In genomic region chr2:174634130-174635014, GRCh38 we compare ENCODE assay signal across 7 cellular contexts. TPM values are rescaled to one million over a fixed set of nuclear protein-coding genes. Genes with fewer than 3 reads are reported as not detected.
DNase-seq lines count a peak whose midpoint lies in the region; ATAC-seq lines count a peak whose summit lies in the region.

No MANE protein-coding gene starts in this region.

- DNase-seq in T-cell (peak in 32 of 34 experiments; percentile 12 to 57 (median 34)), DMS79 (lab: John Stamatoyannopoulos, UW) (no peak), COLO829 (ENCODE audit: low spot score) (no peak)
- DNase-seq in central memory CD8-positive, alpha-beta T cell (ENCODE audit: low spot score in 2 of 2) = peak in 1 of 2 donors; percentile 32
- peak; percentile 18 to 66 (median 36) for DNase-seq in naive thymus-derived CD8-positive, alpha-beta T cell

- H3K27ac Mint-ChIP-seq in T-cell = peak overlapping the region; percentile 93 to 99
- peak overlapping the region; percentile 80 for H3K27ac Mint-ChIP-seq in central memory CD8-positive, alpha-beta T cell (ENCODE audit: low read depth)
- H3K27ac Mint-ChIP-seq in naive thymus-derived CD8-positive, alpha-beta T cell = peak overlapping the region; percentile 90 to 99 (median 96)

- peaks cover 26% of the 10 kb centered on the region for H3K36me3 Mint-ChIP-seq in T-cell
- peaks cover 18% of the 10 kb centered on the region for H3K36me3 Mint-ChIP-seq in central memory CD8-positive, alpha-beta T cell (ENCODE audit: insufficient read depth)
- peaks cover 0 to 30% (median 9%) of the 10 kb centered on the region in 3 donors for H3K36me3 Mint-ChIP-seq in naive thymus-derived CD8-positive, alpha-beta T cell

- H3K9me3 Mint-ChIP-seq in T-cell = peaks cover 0 to 4% (median 0%) of the 10 kb centered on the region in 3 donors
- H3K9me3 Mint-ChIP-seq in central memory CD8-positive, alpha-beta T cell = no peaks in the 10 kb centered on the region
- peaks cover 0 to 4% (median 0%) of the 10 kb centered on the region in 9 donors for H3K9me3 Mint-ChIP-seq in naive thymus-derived CD8-positive, alpha-beta T cell

- no peaks in the 10 kb centered on the region for H3K27me3 Mint-ChIP-seq in T-cell
- no peaks in the 10 kb centered on the region for H3K27me3 Mint-ChIP-seq in central memory CD8-positive, alpha-beta T cell
- no peaks in the 10 kb centered on the region for H3K27me3 Mint-ChIP-seq in naive thymus-derived CD8-positive, alpha-beta T cell

- H3K4me1 Mint-ChIP-seq in T-cell = peaks cover 60 to 83% (median 75%) of the 10 kb centered on the region in 3 donors
- H3K4me1 Mint-ChIP-seq in central memory CD8-positive, alpha-beta T cell = peaks cover 59% of the 10 kb centered on the region
- peaks cover 43 to 74% (median 63%) of the 10 kb centered on the region in 4 donors for H3K4me1 Mint-ChIP-seq in naive thymus-derived CD8-positive, alpha-beta T cell

- POLR2A ChIA-PET in T-cell (lab: Charles Lee) = interaction anchor here (0.6 to 1.1 kb wide), 7 partner anchors 10 to 47 kb away, joined by 3 to 13 read pairs (median 7); no protein-coding TSS in a partner anchor
- POLR2A ChIA-PET in naive thymus-derived CD8-positive, alpha-beta T cell (lab: Charles Lee) = interaction anchor here (0.6 to 4.4 kb wide), 15 partner anchors 14 to 141 kb away, joined by 3 to 31 read pairs (median 4); partner anchors contain the start of gene WIPF1

- peak overlapping the region; percentile 87 to 93 (median 89) for H3K4me3 Mint-ChIP-seq in T-cell
- peak overlapping the region; percentile 94 for H3K4me3 Mint-ChIP-seq in central memory CD8-positive, alpha-beta T cell
- H3K4me3 Mint-ChIP-seq in naive thymus-derived CD8-positive, alpha-beta T cell = peak overlapping the region; percentile 86 to 97 (median 94)

- ATAC-seq in GM19025 (IDR thresholded peaks at IDR 0.05; ENCODE audit: low read depth, unreplicated experiment) (peak; percentile 64), HG03066 (IDR thresholded peaks at IDR 0.05; ENCODE audit: low read depth, unreplicated experiment) (peak; percentile 60), T-cell (replicated peaks in 1 of 4) (peak; percentile 73 to 83 (median 77))
- ATAC-seq in central memory CD8-positive, alpha-beta T cell (replicated peaks; ENCODE audit: extremely low read depth, poor library complexity, severe bottlenecking) = peak; percentile 79
- peak; percentile 78 to 81 for ATAC-seq in naive thymus-derived CD8-positive, alpha-beta T cell

- CTCF ChIA-PET in T-cell (lab: Charles Lee) = interaction anchor here (0.6 to 3.6 kb wide), 10 partner anchors 37 to 1270 kb away, joined by 3 to 14 read pairs (median 5); partner anchors contain the start of gene WIPF1 (in 1 of the 2)

RNA-seq across cellular contexts. Expression of gene WIPF1, which starts 36.8 kb away (rescaled TPM):
- 100 to 1,000 TPM; 349 to 412 (median 372) TPM for total RNA-seq in T-cell
- total RNA-seq in naive thymus-derived CD8-positive, alpha-beta T cell = 100 to 1,000 TPM; 408 to 419 TPM
- polyA plus RNA-seq in naive thymus-derived CD8-positive, alpha-beta T cell = 100 to 1,000 TPM in 2 of 3 donors, 10 to 100 TPM in 1; 97.5 to 116 (median 103) TPM

Comparison
In these comparisons a context has a peak if more than half of its experiments do, and no peak if none do; other contexts are left out.
1. DNase-seq: peak in T-cell (32 of 34) and naive thymus-derived CD8-positive, alpha-beta T cell (10 of 10); none in DMS79 (single experiment) and COLO829 (single experiment).
2. Peak in every context shown above with its lines, with median percentiles within 50 percentile points of each other: ATAC-seq, H3K27ac Mint-ChIP-seq and H3K4me3 Mint-ChIP-seq.